8 cellular contexts compared by ENCODE assay signal in the genomic region with DNA sequence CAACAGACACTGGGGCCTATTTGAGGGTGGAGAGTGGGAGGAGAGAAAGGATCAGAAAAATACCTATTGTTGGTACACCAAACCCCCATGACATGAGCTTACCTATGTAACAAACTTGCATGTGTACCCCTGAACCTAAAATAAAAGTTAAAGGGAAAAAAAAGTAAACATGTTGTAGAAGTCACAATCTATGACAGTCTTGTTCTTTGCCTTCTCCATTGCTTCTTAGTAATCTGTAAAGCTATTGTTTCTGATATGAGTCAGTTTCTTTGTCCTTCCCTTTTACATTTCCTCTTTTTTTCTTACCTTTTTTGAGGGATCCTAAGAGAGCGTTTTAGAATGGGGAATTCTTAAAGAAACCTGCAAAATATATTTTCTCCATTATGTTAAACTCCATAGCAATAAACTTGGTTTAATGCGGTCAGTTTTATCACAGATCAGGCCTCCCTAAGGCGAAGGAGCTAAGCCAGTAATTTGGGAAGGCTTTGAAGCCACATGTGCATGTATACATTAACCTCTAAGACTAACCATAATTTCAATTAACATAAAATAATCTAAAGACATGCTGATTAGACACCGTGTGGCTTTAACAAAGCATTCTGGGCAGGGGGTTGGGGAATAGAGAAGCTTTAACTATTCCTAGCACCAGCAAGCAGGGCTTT.
DNase-seq lines count a peak whose midpoint lies in the region; ATAC-seq and TF ChIP-seq lines count a peak whose summit lies in the region.

No MANE protein-coding gene starts in this region.

- H3K9me3 ChIP-seq in muscle layer of duodenum (ENCODE audit: control insufficient read depth in 1 of 2, low read length in 2 of 2) (no peaks in the 10 kb centered on the region), Karpas-422 (ENCODE audit: low read length) (no peaks in the 10 kb centered on the region)
- peaks cover 12% of the 10 kb centered on the region for H3K9me3 ChIP-seq in CD4-positive, alpha-beta T cell (ENCODE audit: control insufficient read depth, low read length)

- in situ Hi-C loops in GM13976 (cut with MboI; ENCODE audit: low sequenced_read_pairs, unreplicated experiment), result loop anchor here (10.0 kb wide), 1 partner anchor 52 kb away; no protein-coding TSS in a partner anchor

- no peak for TF ChIP-seq CTCF in GM13976 (IDR thresholded peaks at IDR 0.05; ENCODE audit: borderline replicate concordance, control extremely low read depth, extremely low read depth, insufficient read depth, missing control alignments)
- TF ChIP-seq CTCF in CD4-positive, alpha-beta T cell (IDR thresholded peaks at IDR 0.05), result no peak

- peaks cover 7% of the 10 kb centered on the region for H3K36me3 Mint-ChIP-seq in CD4-positive, alpha-beta T cell (ENCODE audit: low read depth)

- H3K4me3 ChIP-seq in muscle layer of duodenum (ENCODE audit: low read depth in 1 of 2, low read length in 2 of 2), result no peak overlapping the region
- H3K4me3 ChIP-seq in Karpas-422 (ENCODE audit: low read length), result no peak overlapping the region

- H3K27me3 ChIP-seq in muscle layer of duodenum (ENCODE audit: low read depth, low read length) (no peaks in the 10 kb centered on the region), Karpas-422 (ENCODE audit: low read length) (no peaks in the 10 kb centered on the region)
- H3K27me3 ChIP-seq in CD4-positive, alpha-beta T cell (ENCODE audit: control insufficient read depth, insufficient read depth, low read length), result no peaks in the 10 kb centered on the region

- POLR2A ChIA-PET in CD4-positive, alpha-beta T cell (lab: Charles Lee), result interaction anchor here (0.8 to 0.9 kb wide), 2 partner anchors 16 to 162 kb away, joined by 3 to 4 read pairs; no protein-coding TSS in a partner anchor

- no peaks in the 10 kb centered on the region for H3K9me2 ChIP-seq in Karpas-422 (replicated peaks; ENCODE audit: insufficient read depth, low read length)

- CTCF ChIA-PET in CD4-positive, alpha-beta T cell (lab: Charles Lee), result interaction anchor here (1.4 kb wide), 1 partner anchor 106 kb away, joined by 4 read pairs; no protein-coding TSS in a partner anchor

- H3K79me2 ChIP-seq in Karpas-422 (ENCODE audit: low read length), result no peaks in the 10 kb centered on the region

- H2AFZ ChIP-seq in Karpas-422 (ENCODE audit: low read length), result no peak overlapping the region

- H3K9ac ChIP-seq in Karpas-422 (ENCODE audit: low read length), result no peak overlapping the region

- peak; percentile 43 for ATAC-seq in HG02759 (IDR thresholded peaks at IDR 0.05; ENCODE audit: unreplicated experiment)
- no peak for ATAC-seq in HG02623 (IDR thresholded peaks at IDR 0.05; ENCODE audit: unreplicated experiment)
- no peak for ATAC-seq in GM19452 (IDR thresholded peaks at IDR 0.05; ENCODE audit: unreplicated experiment)
- no peak for ATAC-seq in CD4-positive, alpha-beta T cell (ENCODE audit: poor library complexity)

- H3K27ac Mint-ChIP-seq in CD4-positive, alpha-beta T cell, result no peak overlapping the region

- peaks cover 0 to 4% of the 10 kb centered on the region in 2 donors for H3K36me3 ChIP-seq in muscle layer of duodenum (ENCODE audit: control insufficient read depth in 1 of 2, insufficient read depth in 2 of 2, low read length in 2 of 2)
- H3K36me3 ChIP-seq in Karpas-422 (ENCODE audit: insufficient read depth, low read length), result no peaks in the 10 kb centered on the region

- H3K9me3 Mint-ChIP-seq in CD4-positive, alpha-beta T cell, result peaks cover 13% of the 10 kb centered on the region

- intact Hi-C loops in CD4-positive, alpha-beta T cell (cut with DNase I, micrococcal nuclease), result no loop called here

- peaks cover 24% of the 10 kb centered on the region for H3K4me1 Mint-ChIP-seq in CD4-positive, alpha-beta T cell (ENCODE audit: low read depth)

- H4K20me1 ChIP-seq in Karpas-422 (ENCODE audit: insufficient read depth, low read depth, low read length), result no peaks in the 10 kb centered on the region

- H3K27ac ChIP-seq in muscle layer of duodenum (ENCODE audit: low read length) (peak overlapping the region; percentile 56), Karpas-422 (ENCODE audit: low read length) (no peak overlapping the region)
- no peak overlapping the region for H3K27ac ChIP-seq in CD4-positive, alpha-beta T cell (ENCODE audit: low read depth, low read length)

- H3K27me3 Mint-ChIP-seq in CD4-positive, alpha-beta T cell, result no peaks in the 10 kb centered on the region

- H3K4me1 ChIP-seq in muscle layer of duodenum (ENCODE audit: control insufficient read depth in 1 of 2, insufficient read depth in 2 of 2, low read length in 2 of 2) (peaks cover 16 to 17% of the 10 kb centered on the region in 2 donors), Karpas-422 (ENCODE audit: low read length) (no peaks in the 10 kb centered on the region)

- DNase-seq in GM13976 (ENCODE audit: low spot score) (peak; percentile 12), SKM-1 (lab: John Stamatoyannopoulos, UW; ENCODE audit: unreplicated experiment) (peak; percentile 30), Karpas-422 (no peak)
- no peak for DNase-seq in CD4-positive, alpha-beta T cell

- no peak overlapping the region for H3K4me3 Mint-ChIP-seq in CD4-positive, alpha-beta T cell

- no peak overlapping the region for H3K4me2 ChIP-seq in Karpas-422 (ENCODE audit: low read depth, low read length, poor library complexity, severe bottlenecking)

Comparison
In these comparisons a context has a peak if more than half of its experiments do, and no peak if none do; other contexts are left out.
1. DNase-seq: peak in GM13976 (single experiment) and SKM-1 (single experiment); none in Karpas-422 (single experiment) and CD4-positive, alpha-beta T cell (0 of 10).